ENCODE assay signal across 1 cellular context in the genomic region with DNA sequence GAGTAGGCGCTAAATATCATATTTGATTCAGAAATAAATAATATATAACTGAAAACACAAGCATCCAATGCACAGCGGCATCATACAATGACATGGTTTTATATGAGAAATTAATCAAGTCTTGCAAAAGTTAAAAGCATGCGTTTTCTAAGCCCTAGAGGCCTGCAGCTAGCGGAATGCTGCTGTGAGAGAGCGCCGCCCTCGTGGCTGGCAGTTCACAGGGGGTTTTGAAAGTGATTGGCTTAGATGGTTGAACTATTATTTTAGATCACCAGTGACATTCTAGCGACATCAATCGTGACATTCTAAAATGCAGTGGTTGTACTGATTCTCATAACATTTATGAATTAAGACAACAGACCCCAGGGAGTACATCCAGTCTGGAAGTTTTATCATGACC.
TF ChIP-seq lines count a peak whose summit lies in the region.

No MANE protein-coding gene starts in this region.

TF ChIP-seq in K562, 482 proteins besides CTCF, POLR2A, EP300 and RAD21:
- TF ChIP-seq, protein P1, sequence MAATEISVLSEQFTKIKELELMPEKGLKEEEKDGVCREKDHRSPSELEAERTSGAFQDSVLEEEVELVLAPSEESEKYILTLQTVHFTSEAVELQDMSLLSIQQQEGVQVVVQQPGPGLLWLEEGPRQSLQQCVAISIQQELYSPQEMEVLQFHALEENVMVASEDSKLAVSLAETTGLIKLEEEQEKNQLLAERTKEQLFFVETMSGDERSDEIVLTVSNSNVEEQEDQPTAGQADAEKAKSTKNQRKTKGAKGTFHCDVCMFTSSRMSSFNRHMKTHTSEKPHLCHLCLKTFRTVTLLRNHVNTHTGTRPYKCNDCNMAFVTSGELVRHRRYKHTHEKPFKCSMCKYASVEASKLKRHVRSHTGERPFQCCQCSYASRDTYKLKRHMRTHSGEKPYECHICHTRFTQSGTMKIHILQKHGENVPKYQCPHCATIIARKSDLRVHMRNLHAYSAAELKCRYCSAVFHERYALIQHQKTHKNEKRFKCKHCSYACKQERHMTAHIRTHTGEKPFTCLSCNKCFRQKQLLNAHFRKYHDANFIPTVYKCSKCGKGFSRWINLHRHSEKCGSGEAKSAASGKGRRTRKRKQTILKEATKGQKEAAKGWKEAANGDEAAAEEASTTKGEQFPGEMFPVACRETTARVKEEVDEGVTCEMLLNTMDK (IDR thresholded peaks at IDR 0.05; ENCODE audit: borderline replicate concordance, insufficient read depth, low read depth, low read length, poor library complexity, severe bottlenecking): peak; percentile 68
- no peak for TF ChIP-seq PURB (CRISPR knock-in tag; IDR thresholded peaks at IDR 0.05; ENCODE audit: low read depth)
TF ChIP-seq in K562: peak in this region for 1.
